ENCODE assay signal across 1 cellular context in the genomic region with DNA sequence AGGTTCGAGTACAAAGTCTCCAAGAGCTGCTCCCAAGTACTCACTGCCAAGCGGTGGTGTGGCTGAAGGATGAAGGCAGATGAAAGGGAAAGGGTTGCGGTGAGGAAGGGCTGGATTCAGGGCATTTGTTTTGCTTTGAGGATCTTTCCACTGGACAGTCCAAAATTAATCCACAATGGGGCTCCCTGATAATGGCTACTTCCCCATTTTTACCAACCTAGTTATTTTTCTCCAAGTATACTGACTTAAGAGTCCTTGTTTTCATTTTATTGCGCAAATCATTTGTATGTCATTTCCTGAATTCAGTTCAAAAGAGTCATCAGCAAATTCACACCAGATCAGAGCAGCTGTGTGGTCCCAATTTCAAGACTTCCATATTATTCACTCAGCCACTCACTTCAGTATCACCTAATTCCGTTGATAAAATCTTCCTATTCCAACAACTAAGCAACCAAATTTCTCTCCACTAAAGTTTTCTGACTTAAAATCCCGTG.
TF ChIP-seq lines count a peak whose summit lies in the region.

No MANE protein-coding gene starts in this region.

TF ChIP-seq in HepG2, 621 proteins besides CTCF, POLR2A, EP300 and RAD21 (continued from another document and continues in another):
- no peak for TF ChIP-seq CEBPZ (IDR thresholded peaks at IDR 0.05; ENCODE audit: low read length)
- no peak for TF ChIP-seq ZNF572 (CRISPR knock-in tag; IDR thresholded peaks at IDR 0.05)
- TF ChIP-seq RFXANK (CRISPR knock-in tag; IDR thresholded peaks at IDR 0.05) = no peak
- TF ChIP-seq ZBTB4 (CRISPR knock-in tag; IDR thresholded peaks at IDR 0.05; ENCODE audit: borderline replicate concordance) = no peak
- no peak for TF ChIP-seq NR2C2 (CRISPR knock-in tag; IDR thresholded peaks at IDR 0.05; ENCODE audit: borderline replicate concordance)
- TF ChIP-seq ZKSCAN8 (CRISPR knock-in tag; IDR thresholded peaks at IDR 0.05; ENCODE audit: borderline replicate concordance) = no peak
- no peak for TF ChIP-seq TEAD2 (CRISPR knock-in tag; IDR thresholded peaks at IDR 0.05)
- peak; percentile 7; the same call in 1 of the 2 replicates for TF ChIP-seq THAP11 (CRISPR knock-in tag; IDR thresholded peaks at IDR 0.05)
- TF ChIP-seq TARDBP (CRISPR knock-in tag; IDR thresholded peaks at IDR 0.05) = no peak
- TF ChIP-seq RAD51 (IDR thresholded peaks at IDR 0.05; ENCODE audit: borderline replicate concordance) = no peak
- 0 out of 2 replicates have a peak, but pooled peaks have one; percentile 49 for TF ChIP-seq ZNF337 (CRISPR knock-in tag; IDR thresholded peaks at IDR 0.05; ENCODE audit: borderline replicate concordance, low read depth)
- TF ChIP-seq, protein P1, sequence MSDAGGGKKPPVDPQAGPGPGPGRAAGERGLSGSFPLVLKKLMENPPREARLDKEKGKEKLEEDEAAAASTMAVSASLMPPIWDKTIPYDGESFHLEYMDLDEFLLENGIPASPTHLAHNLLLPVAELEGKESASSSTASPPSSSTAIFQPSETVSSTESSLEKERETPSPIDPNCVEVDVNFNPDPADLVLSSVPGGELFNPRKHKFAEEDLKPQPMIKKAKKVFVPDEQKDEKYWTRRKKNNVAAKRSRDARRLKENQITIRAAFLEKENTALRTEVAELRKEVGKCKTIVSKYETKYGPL (CRISPR knock-in tag; IDR thresholded peaks at IDR 0.05) = no peak
- TF ChIP-seq TOPORS (CRISPR knock-in tag; IDR thresholded peaks at IDR 0.05) = no peak
- TF ChIP-seq ZNF703 (CRISPR knock-in tag; IDR thresholded peaks at IDR 0.05; ENCODE audit: borderline replicate concordance) = no peak
- TF ChIP-seq REXO4 (CRISPR knock-in tag; IDR thresholded peaks at IDR 0.05; ENCODE audit: borderline replicate concordance) = no peak
- TF ChIP-seq, protein P2, sequence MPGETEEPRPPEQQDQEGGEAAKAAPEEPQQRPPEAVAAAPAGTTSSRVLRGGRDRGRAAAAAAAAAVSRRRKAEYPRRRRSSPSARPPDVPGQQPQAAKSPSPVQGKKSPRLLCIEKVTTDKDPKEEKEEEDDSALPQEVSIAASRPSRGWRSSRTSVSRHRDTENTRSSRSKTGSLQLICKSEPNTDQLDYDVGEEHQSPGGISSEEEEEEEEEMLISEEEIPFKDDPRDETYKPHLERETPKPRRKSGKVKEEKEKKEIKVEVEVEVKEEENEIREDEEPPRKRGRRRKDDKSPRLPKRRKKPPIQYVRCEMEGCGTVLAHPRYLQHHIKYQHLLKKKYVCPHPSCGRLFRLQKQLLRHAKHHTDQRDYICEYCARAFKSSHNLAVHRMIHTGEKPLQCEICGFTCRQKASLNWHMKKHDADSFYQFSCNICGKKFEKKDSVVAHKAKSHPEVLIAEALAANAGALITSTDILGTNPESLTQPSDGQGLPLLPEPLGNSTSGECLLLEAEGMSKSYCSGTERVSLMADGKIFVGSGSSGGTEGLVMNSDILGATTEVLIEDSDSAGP (CRISPR knock-in tag; IDR thresholded peaks at IDR 0.05; ENCODE audit: borderline replicate concordance) = no peak
- no peak for TF ChIP-seq MTA3 (CRISPR knock-in tag; IDR thresholded peaks at IDR 0.05)
- no peak for TF ChIP-seq ZNF619 (CRISPR knock-in tag; IDR thresholded peaks at IDR 0.05)
- no peak for TF ChIP-seq EZH2 (conservative IDR thresholded peaks at IDR 0.05; ENCODE audit: low read depth, low read length)
- no peak for TF ChIP-seq FIP1L1 (IDR thresholded peaks at IDR 0.05; ENCODE audit: borderline replicate concordance, insufficient read depth, low read depth, low read length)
- TF ChIP-seq, protein P3, sequence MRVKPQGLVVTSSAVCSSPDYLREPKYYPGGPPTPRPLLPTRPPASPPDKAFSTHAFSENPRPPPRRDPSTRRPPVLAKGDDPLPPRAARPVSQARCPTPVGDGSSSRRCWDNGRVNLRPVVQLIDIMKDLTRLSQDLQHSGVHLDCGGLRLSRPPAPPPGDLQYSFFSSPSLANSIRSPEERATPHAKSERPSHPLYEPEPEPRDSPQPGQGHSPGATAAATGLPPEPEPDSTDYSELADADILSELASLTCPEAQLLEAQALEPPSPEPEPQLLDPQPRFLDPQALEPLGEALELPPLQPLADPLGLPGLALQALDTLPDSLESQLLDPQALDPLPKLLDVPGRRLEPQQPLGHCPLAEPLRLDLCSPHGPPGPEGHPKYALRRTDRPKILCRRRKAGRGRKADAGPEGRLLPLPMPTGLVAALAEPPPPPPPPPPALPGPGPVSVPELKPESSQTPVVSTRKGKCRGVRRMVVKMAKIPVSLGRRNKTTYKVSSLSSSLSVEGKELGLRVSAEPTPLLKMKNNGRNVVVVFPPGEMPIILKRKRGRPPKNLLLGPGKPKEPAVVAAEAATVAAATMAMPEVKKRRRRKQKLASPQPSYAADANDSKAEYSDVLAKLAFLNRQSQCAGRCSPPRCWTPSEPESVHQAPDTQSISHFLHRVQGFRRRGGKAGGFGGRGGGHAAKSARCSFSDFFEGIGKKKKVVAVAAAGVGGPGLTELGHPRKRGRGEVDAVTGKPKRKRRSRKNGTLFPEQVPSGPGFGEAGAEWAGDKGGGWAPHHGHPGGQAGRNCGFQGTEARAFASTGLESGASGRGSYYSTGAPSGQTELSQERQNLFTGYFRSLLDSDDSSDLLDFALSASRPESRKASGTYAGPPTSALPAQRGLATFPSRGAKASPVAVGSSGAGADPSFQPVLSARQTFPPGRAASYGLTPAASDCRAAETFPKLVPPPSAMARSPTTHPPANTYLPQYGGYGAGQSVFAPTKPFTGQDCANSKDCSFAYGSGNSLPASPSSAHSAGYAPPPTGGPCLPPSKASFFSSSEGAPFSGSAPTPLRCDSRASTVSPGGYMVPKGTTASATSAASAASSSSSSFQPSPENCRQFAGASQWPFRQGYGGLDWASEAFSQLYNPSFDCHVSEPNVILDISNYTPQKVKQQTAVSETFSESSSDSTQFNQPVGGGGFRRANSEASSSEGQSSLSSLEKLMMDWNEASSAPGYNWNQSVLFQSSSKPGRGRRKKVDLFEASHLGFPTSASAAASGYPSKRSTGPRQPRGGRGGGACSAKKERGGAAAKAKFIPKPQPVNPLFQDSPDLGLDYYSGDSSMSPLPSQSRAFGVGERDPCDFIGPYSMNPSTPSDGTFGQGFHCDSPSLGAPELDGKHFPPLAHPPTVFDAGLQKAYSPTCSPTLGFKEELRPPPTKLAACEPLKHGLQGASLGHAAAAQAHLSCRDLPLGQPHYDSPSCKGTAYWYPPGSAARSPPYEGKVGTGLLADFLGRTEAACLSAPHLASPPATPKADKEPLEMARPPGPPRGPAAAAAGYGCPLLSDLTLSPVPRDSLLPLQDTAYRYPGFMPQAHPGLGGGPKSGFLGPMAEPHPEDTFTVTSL (CRISPR knock-in tag; IDR thresholded peaks at IDR 0.05; ENCODE audit: borderline replicate concordance) = no peak
- TF ChIP-seq UBTF (CRISPR knock-in tag; IDR thresholded peaks at IDR 0.05) = no peak
- no peak for TF ChIP-seq NBN (conservative IDR thresholded peaks at IDR 0.05)
- 0 out of 2 replicates have a peak, but pooled peaks have one; percentile 54 for TF ChIP-seq ZNF761 (CRISPR knock-in tag; conservative IDR thresholded peaks at IDR 0.05)
- TF ChIP-seq CREB3 (CRISPR knock-in tag; IDR thresholded peaks at IDR 0.05) = no peak
- TF ChIP-seq HOXD1 (CRISPR knock-in tag; IDR thresholded peaks at IDR 0.05) = no peak
- peak; percentile 13; the same call in 1 of the 2 replicates for TF ChIP-seq PAXIP1 (CRISPR knock-in tag; conservative IDR thresholded peaks at IDR 0.05)
- no peak for TF ChIP-seq ZSCAN22 (CRISPR knock-in tag; IDR thresholded peaks at IDR 0.05)
- no peak for TF ChIP-seq RBAK (CRISPR knock-in tag; IDR thresholded peaks at IDR 0.05)
- TF ChIP-seq ELF1 (CRISPR knock-in tag; IDR thresholded peaks at IDR 0.05) = no peak
- TF ChIP-seq ZNF780A (CRISPR knock-in tag; IDR thresholded peaks at IDR 0.05) = no peak
- no peak for TF ChIP-seq ARNT (IDR thresholded peaks at IDR 0.05)
- TF ChIP-seq DMAP1 (CRISPR knock-in tag; IDR thresholded peaks at IDR 0.05) = no peak
